In the genomic region with DNA sequence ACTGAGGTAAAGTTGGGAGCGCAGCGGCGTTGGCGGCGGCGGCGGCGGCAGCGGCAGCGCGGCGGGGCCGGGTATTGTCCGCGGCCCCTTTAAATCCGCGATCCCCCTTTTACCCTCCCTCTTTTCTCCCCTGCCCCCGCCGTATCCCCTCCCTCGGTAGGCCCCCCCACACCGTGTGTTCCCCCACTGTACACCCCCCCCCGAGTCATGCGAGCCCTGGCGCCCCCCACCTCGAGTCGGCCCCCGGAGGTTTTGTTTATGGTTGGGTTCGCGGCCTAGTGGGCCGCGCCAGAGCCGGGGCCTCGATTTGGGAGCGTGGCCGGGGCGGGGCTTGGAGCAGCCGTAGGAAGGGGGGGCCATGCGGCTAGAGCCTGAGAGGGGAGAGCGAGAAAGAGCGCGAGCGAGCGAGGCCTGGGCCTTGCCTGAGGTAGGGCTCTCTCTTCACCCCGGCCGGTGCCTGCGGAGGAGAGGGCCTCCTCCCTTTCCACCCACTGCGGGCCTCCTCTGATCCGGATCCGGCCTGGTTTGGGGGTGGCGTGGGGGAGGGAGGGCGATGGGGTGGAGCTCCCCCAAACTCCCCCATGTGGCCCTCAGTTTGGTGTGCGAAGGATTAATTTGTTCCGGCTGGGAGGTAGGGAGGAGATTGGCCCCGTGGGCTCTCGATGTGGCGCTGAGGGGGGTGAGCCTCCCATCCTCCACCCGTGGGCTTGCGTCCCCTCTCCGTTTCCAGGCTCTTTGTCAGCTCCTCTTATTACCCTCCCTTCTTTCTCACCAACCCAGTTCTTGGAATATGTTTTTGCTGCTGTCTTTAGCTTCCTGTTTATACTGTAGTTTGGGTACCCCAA, we compare ENCODE assay signal across 1 cellular context.
TF ChIP-seq lines count a peak whose summit lies in the region.

No MANE protein-coding gene starts in this region.

TF ChIP-seq in K562, 482 proteins besides CTCF, POLR2A, EP300 and RAD21 (continued from another document and continues in another):
- TF ChIP-seq ZBTB49 (CRISPR knock-in tag; IDR thresholded peaks at IDR 0.05; ENCODE audit: borderline replicate concordance), result no peak
- 0 out of 2 replicates have a peak, but pooled peaks have one; percentile 34 for TF ChIP-seq NFRKB (IDR thresholded peaks at IDR 0.05; ENCODE audit: low read depth)
- TF ChIP-seq HNRNPLL (IDR thresholded peaks at IDR 0.05; ENCODE audit: low read depth, low read length, poor library complexity, severe bottlenecking), result peak; percentile 15
- peak; percentile 79 for TF ChIP-seq FIP1L1 (IDR thresholded peaks at IDR 0.05; ENCODE audit: low read depth, low read length, poor library complexity, severe bottlenecking)
- TF ChIP-seq, protein P1, sequence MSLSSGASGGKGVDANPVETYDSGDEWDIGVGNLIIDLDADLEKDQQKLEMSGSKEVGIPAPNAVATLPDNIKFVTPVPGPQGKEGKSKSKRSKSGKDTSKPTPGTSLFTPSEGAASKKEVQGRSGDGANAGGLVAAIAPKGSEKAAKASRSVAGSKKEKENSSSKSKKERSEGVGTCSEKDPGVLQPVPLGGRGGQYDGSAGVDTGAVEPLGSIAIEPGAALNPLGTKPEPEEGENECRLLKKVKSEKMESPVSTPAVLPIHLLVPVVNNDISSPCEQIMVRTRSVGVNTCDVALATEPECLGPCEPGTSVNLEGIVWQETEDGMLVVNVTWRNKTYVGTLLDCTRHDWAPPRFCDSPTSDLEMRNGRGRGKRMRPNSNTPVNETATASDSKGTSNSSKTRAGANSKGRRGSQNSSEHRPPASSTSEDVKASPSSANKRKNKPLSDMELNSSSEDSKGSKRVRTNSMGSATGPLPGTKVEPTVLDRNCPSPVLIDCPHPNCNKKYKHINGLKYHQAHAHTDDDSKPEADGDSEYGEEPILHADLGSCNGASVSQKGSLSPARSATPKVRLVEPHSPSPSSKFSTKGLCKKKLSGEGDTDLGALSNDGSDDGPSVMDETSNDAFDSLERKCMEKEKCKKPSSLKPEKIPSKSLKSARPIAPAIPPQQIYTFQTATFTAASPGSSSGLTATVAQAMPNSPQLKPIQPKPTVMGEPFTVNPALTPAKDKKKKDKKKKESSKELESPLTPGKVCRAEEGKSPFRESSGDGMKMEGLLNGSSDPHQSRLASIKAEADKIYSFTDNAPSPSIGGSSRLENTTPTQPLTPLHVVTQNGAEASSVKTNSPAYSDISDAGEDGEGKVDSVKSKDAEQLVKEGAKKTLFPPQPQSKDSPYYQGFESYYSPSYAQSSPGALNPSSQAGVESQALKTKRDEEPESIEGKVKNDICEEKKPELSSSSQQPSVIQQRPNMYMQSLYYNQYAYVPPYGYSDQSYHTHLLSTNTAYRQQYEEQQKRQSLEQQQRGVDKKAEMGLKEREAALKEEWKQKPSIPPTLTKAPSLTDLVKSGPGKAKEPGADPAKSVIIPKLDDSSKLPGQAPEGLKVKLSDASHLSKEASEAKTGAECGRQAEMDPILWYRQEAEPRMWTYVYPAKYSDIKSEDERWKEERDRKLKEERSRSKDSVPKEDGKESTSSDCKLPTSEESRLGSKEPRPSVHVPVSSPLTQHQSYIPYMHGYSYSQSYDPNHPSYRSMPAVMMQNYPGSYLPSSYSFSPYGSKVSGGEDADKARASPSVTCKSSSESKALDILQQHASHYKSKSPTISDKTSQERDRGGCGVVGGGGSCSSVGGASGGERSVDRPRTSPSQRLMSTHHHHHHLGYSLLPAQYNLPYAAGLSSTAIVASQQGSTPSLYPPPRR (CRISPR knock-in tag; IDR thresholded peaks at IDR 0.05; ENCODE audit: borderline replicate concordance), result no peak
- TF ChIP-seq SMAD3 (CRISPR knock-in tag; conservative IDR thresholded peaks at IDR 0.05), result peak; percentile 67; the same call in 1 of the 2 replicates
- TF ChIP-seq ZNF217 (CRISPR knock-in tag; IDR thresholded peaks at IDR 0.05), result no peak
- TF ChIP-seq TCF7 (IDR thresholded peaks at IDR 0.05; ENCODE audit: borderline replicate concordance), result no peak
- peak; percentile 76 for TF ChIP-seq MYC (IDR thresholded peaks at IDR 0.05; ENCODE audit: low read depth, low read length)
- TF ChIP-seq MYC (CRISPR knock-in tag; IDR thresholded peaks at IDR 0.05; ENCODE audit: borderline replicate concordance, low read depth), result peak; percentile 84; the same call in 1 of the 2 replicates
- no peak for TF ChIP-seq MECOM (CRISPR knock-in tag; IDR thresholded peaks at IDR 0.05)
- TF ChIP-seq ZNF184 (CRISPR knock-in tag; IDR thresholded peaks at IDR 0.05), result no peak
- TF ChIP-seq ZNF644 (tag; IDR thresholded peaks at IDR 0.05; ENCODE audit: low read depth), result peak; percentile 61; the same call in 1 of the 2 replicates
- TF ChIP-seq HDAC1 (IDR thresholded peaks at IDR 0.05), result no peak
- no peak for TF ChIP-seq SMC3 (conservative IDR thresholded peaks at IDR 0.05; ENCODE audit: insufficient read depth, low read depth, low read length)
- TF ChIP-seq, protein P2, sequence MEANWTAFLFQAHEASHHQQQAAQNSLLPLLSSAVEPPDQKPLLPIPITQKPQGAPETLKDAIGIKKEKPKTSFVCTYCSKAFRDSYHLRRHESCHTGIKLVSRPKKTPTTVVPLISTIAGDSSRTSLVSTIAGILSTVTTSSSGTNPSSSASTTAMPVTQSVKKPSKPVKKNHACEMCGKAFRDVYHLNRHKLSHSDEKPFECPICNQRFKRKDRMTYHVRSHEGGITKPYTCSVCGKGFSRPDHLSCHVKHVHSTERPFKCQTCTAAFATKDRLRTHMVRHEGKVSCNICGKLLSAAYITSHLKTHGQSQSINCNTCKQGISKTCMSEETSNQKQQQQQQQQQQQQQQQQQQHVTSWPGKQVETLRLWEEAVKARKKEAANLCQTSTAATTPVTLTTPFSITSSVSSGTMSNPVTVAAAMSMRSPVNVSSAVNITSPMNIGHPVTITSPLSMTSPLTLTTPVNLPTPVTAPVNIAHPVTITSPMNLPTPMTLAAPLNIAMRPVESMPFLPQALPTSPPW (CRISPR knock-in tag; IDR thresholded peaks at IDR 0.05), result peak; percentile 96
- TF ChIP-seq, protein P3, sequence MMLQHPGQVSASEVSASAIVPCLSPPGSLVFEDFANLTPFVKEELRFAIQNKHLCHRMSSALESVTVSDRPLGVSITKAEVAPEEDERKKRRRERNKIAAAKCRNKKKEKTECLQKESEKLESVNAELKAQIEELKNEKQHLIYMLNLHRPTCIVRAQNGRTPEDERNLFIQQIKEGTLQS (IDR thresholded peaks at IDR 0.05), result no peak
- TF ChIP-seq, protein P3 (CRISPR knock-in tag; conservative IDR thresholded peaks at IDR 0.05), result no peak
- no peak for TF ChIP-seq IRF2 (CRISPR knock-in tag; IDR thresholded peaks at IDR 0.05)
- no peak for TF ChIP-seq IFI16 (CRISPR knock-in tag; IDR thresholded peaks at IDR 0.05)
- no peak for TF ChIP-seq SAP30 (IDR thresholded peaks at IDR 0.05; ENCODE audit: borderline replicate concordance, insufficient read depth, low read depth, low read length, poor library complexity, severe bottlenecking)
- peak; percentile 60 for TF ChIP-seq RBM22 (IDR thresholded peaks at IDR 0.05; ENCODE audit: low read depth, low read length, poor library complexity, severe bottlenecking)
- TF ChIP-seq ETS2 (tag; IDR thresholded peaks at IDR 0.05; ENCODE audit: borderline replicate concordance, poor library complexity, severe bottlenecking), result no peak
- TF ChIP-seq SMAD1 (IDR thresholded peaks at IDR 0.05; ENCODE audit: low read depth, low read length, partially characterized antibody), result no peak
- 0 out of 2 replicates have a peak, but pooled peaks have one; percentile 42 for TF ChIP-seq ZKSCAN8 (CRISPR knock-in tag; IDR thresholded peaks at IDR 0.05)
- no peak for TF ChIP-seq AFF1 (IDR thresholded peaks at IDR 0.05; ENCODE audit: low read depth in 1 of 2, partially characterized antibody in 2 of 2)
